Comparison of ENCODE assay signal across 13 cellular contexts in genomic region chr10:95245425-95246055, GRCh38. TPM values are rescaled to one million over a fixed set of nuclear protein-coding genes. Genes with fewer than 3 reads are reported as not detected.
DNase-seq lines count a peak whose midpoint lies in the region; ATAC-seq, FAIRE-seq and TF ChIP-seq lines count a peak whose summit lies in the region.
"Had no signal": no experiment of that assay in that cellular context is flagged by ENCODE, and none has a peak within 500 bp of the region (broad histone marks: within the 10 kb centered on the region; RNA-seq: fewer than 3 reads in every experiment).

No MANE protein-coding gene starts in this region.

- H3K27me3 ChIP-seq in GM12878 (replicated peaks in 1 of 2; ENCODE audit: control insufficient read depth in 2 of 2, insufficient read depth in 2 of 2, low read length in 1 of 2), result no peaks in the 10 kb centered on the region
- no peaks in the 10 kb centered on the region for H3K27me3 ChIP-seq in heart left ventricle
- H3K27me3 ChIP-seq: vagina had no signal

- TF ChIP-seq CTCF in GM12878 (IDR thresholded peaks at IDR 0.05 in 2 of 3, conservative IDR thresholded peaks at IDR 0.05 in 1 of 3; ENCODE audit: control insufficient read depth in 2 of 3, extremely low read depth in 1 of 3, insufficient read depth in 1 of 3, low read depth in 3 of 3, low read length in 3 of 3) (no peak), heart left ventricle (IDR thresholded peaks at IDR 0.05) (no peak)

- WGBS in GM12878 (ENCODE audit: insufficient coverage, insufficient replicate concordance, low lambda C conversion rate, missing lambda C conversion rate), result 0% methylated on average over 6 of the region's 6 CpGs
- 72 to 79% (median 74%) methylated on average over 6 of the region's 6 CpGs for WGBS in heart left ventricle, 4 donors

- H3K27ac ChIP-seq in GM12878 (ENCODE audit: control insufficient read depth, insufficient read depth), result peak overlapping the region; percentile 78
- H3K27ac ChIP-seq in heart left ventricle, result no peak overlapping the region

- ATAC-seq in GM18867 (IDR thresholded peaks at IDR 0.05; ENCODE audit: unreplicated experiment), result peak; percentile 94
- ATAC-seq in GM21515 (IDR thresholded peaks at IDR 0.05; ENCODE audit: unreplicated experiment), result peak; percentile 82
- peak; percentile 83 for ATAC-seq in HG03139 (IDR thresholded peaks at IDR 0.05; ENCODE audit: unreplicated experiment)
- peak; percentile 89 for ATAC-seq in GM12878
- no peak for ATAC-seq in left cardiac atrium
- no peak for ATAC-seq in heart left ventricle

- peak; percentile 98 for FAIRE-seq in GM12878 (lab: Jason Lieb, UNC)

- H3K9me3 ChIP-seq in GM12878 (replicated peaks; ENCODE audit: control insufficient read depth, insufficient read depth, low read length), result no peaks in the 10 kb centered on the region
- H3K9me3 ChIP-seq in heart left ventricle, result no peaks in the 10 kb centered on the region
- H3K9me3 ChIP-seq: vagina had no signal

- peaks cover 50 to 70% of the 10 kb centered on the region in 2 experiments for H3K36me3 ChIP-seq in GM12878 (ENCODE audit: control insufficient read depth in 2 of 2, insufficient read depth in 2 of 2, low read length in 1 of 2)
- H3K36me3 ChIP-seq in heart left ventricle, result peaks cover 0 to 78% (median 62%) of the 10 kb centered on the region in 9 donors

- in situ Hi-C loops in GM12878 (cut with MboI), result loop anchor here (5.0 kb wide), 1 partner anchor 117 kb away; no protein-coding TSS in a partner anchor

- TF ChIP-seq RAD21 in GM12878 (IDR thresholded peaks at IDR 0.05; ENCODE audit: insufficient read depth, low read depth, low read length), result 0 out of 2 replicates have a peak, but pooled peaks have one; percentile 9

- DNase-seq in GM12878 (ENCODE audit: low read depth, low spot score) (peak; percentile 81), left cardiac atrium (no peak), heart left ventricle (no peak), NCI-H510A treated with DMSO at 0.1 percent for 48 hours (lab: John Stamatoyannopoulos, UW) (no peak)
- no peak for DNase-seq in effector CD8-positive, alpha-beta T cell (lab: John Stamatoyannopoulos, UW)
- DNase-seq: stimulated activated CD4-positive, alpha-beta T cell treated with anti-CD3 and anti-CD28 coated beads, Interleukin-2, amount 100 ng/mL, for 48 hours had no signal

- H3K79me2 ChIP-seq in GM12878 (ENCODE audit: control insufficient read depth, insufficient read depth, low read length), result peaks cover 24% of the 10 kb centered on the region

- CTCF ChIA-PET in GM12878 (lab: Yijun Ruan, JAX), result interaction anchor here (0.7 to 9.9 kb wide), 33 partner anchors 9 to 619 kb away, joined by 3 to 346 read pairs (median 5); no protein-coding TSS in a partner anchor

- no peak for TF ChIP-seq POLR2A in GM12878 (IDR thresholded peaks at IDR 0.05; ENCODE audit: low read depth, low read length)
- no peak for TF ChIP-seq POLR2A in heart left ventricle (IDR thresholded peaks at IDR 0.05)

- H3K4me2 ChIP-seq in GM12878 (ENCODE audit: control insufficient read depth, insufficient read depth), result peak overlapping the region; percentile 88

- RAD21 ChIA-PET in GM12878 (lab: Charles Lee; ENCODE audit: unreplicated experiment), result interaction anchor here (0.7 to 5.6 kb wide), 17 partner anchors 9 to 146 kb away, joined by 3 to 185 read pairs (median 6); no protein-coding TSS in a partner anchor

- SMC1A ChIA-PET in GM12878 (lab: Charles Lee; ENCODE audit: uncharacterized antibody, unreplicated experiment), result interaction anchor here (0.7 to 10.3 kb wide), 27 partner anchors 9 to 133 kb away, joined by 3 to 262 read pairs (median 4); no protein-coding TSS in a partner anchor

- H3K4me3 ChIP-seq in GM12878 (peak overlapping the region; percentile 28; the same call in 1 of the 2 replicates), heart left ventricle (no peak overlapping the region)
- H3K4me3 ChIP-seq: vagina had no signal

- H3K4me1 ChIP-seq in GM12878 (ENCODE audit: control insufficient read depth, insufficient read depth, low read length) (peaks cover 47% of the 10 kb centered on the region), heart left ventricle (peaks cover 3 to 52% (median 37%) of the 10 kb centered on the region in 12 donors)

- POLR2A ChIA-PET in GM12878 (lab: Charles Lee), result interaction anchor here (0.9 to 1.4 kb wide), 3 partner anchors 43 to 147 kb away, joined by 3 to 5 read pairs (median 4); no protein-coding TSS in a partner anchor

- intact Hi-C loops in GM12878 (cut with micrococcal nuclease; ENCODE audit: unreplicated experiment) (loop anchor here (1.0 to 10.0 kb wide), 4 partner anchors 9 to 611 kb away; partner anchors contain the start of gene PDLIM1), left cardiac atrium (cut with DNase I) (loop anchor here (2.0 to 10.0 kb wide), 3 partner anchors 42 to 121 kb away; no protein-coding TSS in a partner anchor), heart left ventricle (cut with DNase I) (loop anchor here (1.0 to 10.0 kb wide), 11 partner anchors 42 to 359 kb away; partner anchors contain the start of gene PDLIM1 (in 4 of the 10))

- H4K20me1 ChIP-seq in GM12878 (ENCODE audit: control insufficient read depth, insufficient read depth), result peaks cover 3% of the 10 kb centered on the region; the same call in 1 of the 2 replicates

- BruUV-seq in GM12878 (replicated peaks; lab: Mats Ljungman, UMichigan), result no TSS peak

- peak overlapping the region; percentile 32 for H3K9ac ChIP-seq in GM12878 (ENCODE audit: control insufficient read depth, insufficient read depth, low read length)

- no peak overlapping the region for H2AFZ ChIP-seq in GM12878 (ENCODE audit: control insufficient read depth, low read depth, low read length)

- peak; percentile 65 to 68; a peak in 3 of 4 replicates for TF ChIP-seq EP300 in GM12878 (IDR thresholded peaks at IDR 0.05; ENCODE audit: borderline replicate concordance in 1 of 2, control insufficient read depth in 1 of 2, low read depth in 2 of 2, low read length in 2 of 2)

TF ChIP-seq in GM12878, 131 proteins besides CTCF, POLR2A, EP300 and RAD21 (continues in another document):
- no peak for TF ChIP-seq RB1 (IDR thresholded peaks at IDR 0.05; ENCODE audit: borderline replicate concordance)
- TF ChIP-seq TCF12 (IDR thresholded peaks at IDR 0.05; ENCODE audit: low read depth, low read length), result peak; percentile 19; the same call in 1 of the 2 replicates
- TF ChIP-seq EED (IDR thresholded peaks at IDR 0.05; ENCODE audit: low read depth), result peak; percentile 87
- peak; percentile 56; the same call in 1 of the 2 replicates for TF ChIP-seq PML (IDR thresholded peaks at IDR 0.05; ENCODE audit: low read length)
- peak; percentile 76; the same call in 1 of the 2 replicates for TF ChIP-seq ZBED1 (IDR thresholded peaks at IDR 0.05; ENCODE audit: borderline replicate concordance)
- no peak for TF ChIP-seq BCL3 (IDR thresholded peaks at IDR 0.05; ENCODE audit: borderline replicate concordance, insufficient read depth, low read depth, low read length, poor library complexity, severe bottlenecking)

RNA-seq across cellular contexts. Expression of gene PDLIM1, which starts 45.3 kb away (rescaled TPM):
- 93.6 and 94.6 TPM in 2 replicates for total RNA-seq in GM12878 (2013; cell fraction: nucleolus; rRNA removed)
- 86.5 and 95.7 TPM in 2 replicates for total RNA-seq in GM12878 (2014; rRNA removed)
- total RNA-seq in GM12878 (2014; rRNA removed; fragmentation: Illumina TruSeq; extraction: Trizol), result 204 and 212 TPM in 2 replicates
- 527 and 530 TPM in 2 replicates for total RNA-seq in GM12878 (2021)
- polyA plus RNA-seq in GM12878 (2011; ENCODE audit: low read depth), result 553 TPM
- polyA plus RNA-seq in GM12878 (2011; rRNA removed), result 133 and 220 TPM in 2 replicates
- 344 and 508 TPM in 2 replicates for polyA plus RNA-seq in GM12878 (2011; cell fraction: cytosol; rRNA removed)
- 200 and 240 TPM in 2 replicates for polyA plus RNA-seq in GM12878 (2011; cell fraction: nucleus; rRNA removed)
- polyA plus RNA-seq in GM12878 (2012), result 602 and 737 TPM in 2 replicates
- polyA plus RNA-seq in GM12878 (2014; fragmentation: Illumina TruSeq; extraction: Trizol), result 688 and 698 TPM in 2 replicates
- polyA plus RNA-seq in GM12878 (2014; fragmentation: Nextera tagmentation; extraction: Ambion mirVana), result 100 to 1,000 TPM; 133 to 338 TPM
- 280 and 305 TPM in 2 replicates for polyA plus RNA-seq in GM12878 (2014; rRNA removed)
- polyA plus RNA-seq in GM12878 (2016; fragmentation: Nextera tagmentation; extraction: Ambion mirVana), result 100 to 1,000 TPM; 689 to 714 TPM
- 275 and 304 TPM in 2 replicates for polyA minus RNA-seq in GM12878 (2011; rRNA and poly(A)+ RNA removed)
- polyA minus RNA-seq in GM12878 (2011; cell fraction: cytosol; rRNA and poly(A)+ RNA removed), result 146 and 173 TPM in 2 replicates
- 58.8 and 86.6 TPM in 2 replicates for polyA minus RNA-seq in GM12878 (2011; cell fraction: nucleus; rRNA and poly(A)+ RNA removed)
- 100 to 1,000 TPM; 161 to 271 TPM for total RNA-seq in left cardiac atrium
- 100 to 1,000 TPM; 225 to 434 (median 349) TPM for total RNA-seq in heart left ventricle
- 100 to 1,000 TPM; 253 to 308 TPM for polyA plus RNA-seq in heart left ventricle

RNA-seq across cellular contexts. Expression of gene ACSM6, which starts 51.5 kb away (rescaled TPM):
- total RNA-seq in GM12878 (2013; cell fraction: nucleolus; rRNA removed), result not detected in 2 replicates
- total RNA-seq in GM12878 (2014; rRNA removed) (not detected in 2 replicates), GM12878 (2014; rRNA removed; fragmentation: Illumina TruSeq; extraction: Trizol) (not detected in 2 replicates), GM12878 (2021) (not detected in 2 replicates), left cardiac atrium (not detected), heart left ventricle (under 1 TPM in 2 of 9 donors, not detected in 7; 0.20 to 0.25 TPM)
- polyA plus RNA-seq in GM12878 (2011; ENCODE audit: low read depth), result not detected
- polyA plus RNA-seq in GM12878 (2011; rRNA removed) (not detected in 2 replicates), GM12878 (2014; fragmentation: Illumina TruSeq; extraction: Trizol) (not detected in 2 replicates), GM12878 (2014; fragmentation: Nextera tagmentation; extraction: Ambion mirVana) (under 1 TPM in 1 of 2 experiments, not detected in 1; 0.06 TPM), GM12878 (2014; rRNA removed) (not detected in 2 replicates), GM12878 (2016; fragmentation: Nextera tagmentation; extraction: Ambion mirVana) (under 1 TPM; 0.20 to 0.21 TPM), heart left ventricle (not detected)
- not detected in 2 replicates for polyA plus RNA-seq in GM12878 (2011; cell fraction: cytosol; rRNA removed)
- not detected in 2 replicates for polyA plus RNA-seq in GM12878 (2011; cell fraction: nucleus; rRNA removed)
- polyA plus RNA-seq in GM12878 (2012), result 0.07 TPM in 1 of 2 replicates, not detected in the other
- polyA minus RNA-seq in GM12878 (2011; rRNA and poly(A)+ RNA removed), result not detected in 2 replicates
- not detected in 2 replicates for polyA minus RNA-seq in GM12878 (2011; cell fraction: cytosol; rRNA and poly(A)+ RNA removed)
- polyA minus RNA-seq in GM12878 (2011; cell fraction: nucleus; rRNA and poly(A)+ RNA removed), result not detected in 2 replicates
- total RNA-seq: fibroblast of villous mesenchyme, myocyte, vagina had no signal
- polyA plus RNA-seq: IgD-negative memory B cell had no signal

Comparison
In these comparisons a context has a peak if more than half of its experiments do, and no peak if none do; other contexts are left out.
1. ATAC-seq: peak in GM18867 (single experiment), GM21515 (single experiment), HG03139 (single experiment) and GM12878 (single experiment); none in left cardiac atrium (0 of 2) and heart left ventricle (0 of 4).